Comparison of ENCODE assay signal across 17 cellular contexts in the genomic region with DNA sequence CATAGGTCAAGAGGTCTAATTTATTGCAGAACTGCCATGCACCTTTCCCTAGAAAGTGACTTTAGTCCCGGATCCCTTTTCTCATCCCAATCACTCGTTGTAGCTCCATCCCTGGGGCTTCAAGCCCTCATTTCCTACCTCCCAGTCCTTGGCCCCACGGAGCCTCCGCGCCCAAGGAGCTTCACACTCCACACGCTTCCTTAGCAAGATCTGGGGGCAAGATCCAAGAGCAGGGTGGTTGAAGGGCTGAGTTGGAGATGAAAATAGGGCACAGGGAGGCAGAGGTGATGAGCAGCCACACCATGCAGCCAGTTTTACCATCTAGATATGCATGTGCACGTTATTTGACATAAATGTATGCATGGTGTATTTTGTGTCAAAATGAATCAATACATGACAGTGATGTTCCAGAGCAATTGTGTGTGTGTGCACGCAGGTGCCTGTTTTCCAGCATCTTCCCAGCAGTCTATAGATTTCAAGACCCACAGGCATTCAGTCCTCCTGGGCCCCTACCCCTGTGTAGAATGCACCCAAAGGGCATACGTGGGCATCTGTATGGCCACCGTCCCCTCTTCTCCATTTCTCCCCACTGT. TPM values are rescaled to one million over a fixed set of nuclear protein-coding genes. Genes with fewer than 3 reads are reported as not detected.
DNase-seq lines count a peak whose midpoint lies in the region; ATAC-seq and TF ChIP-seq lines count a peak whose summit lies in the region.
"Had no signal": no experiment of that assay in that cellular context is flagged by ENCODE, and none has a peak within 500 bp of the region (broad histone marks: within the 10 kb centered on the region; RNA-seq: fewer than 3 reads in every experiment).

No MANE protein-coding gene starts in this region.

- H2AFZ ChIP-seq in mesenchymal stem cell (ENCODE audit: low read depth, low read length): peak overlapping the region; percentile 5

- H3K27me3 ChIP-seq in mesenchymal stem cell (ENCODE audit: control insufficient read depth in 1 of 2, insufficient read depth in 1 of 2, low read length in 2 of 2): peaks cover 0 to 45% of the 10 kb centered on the region in 2 experiments

- no peak overlapping the region for H3K9ac ChIP-seq in mesenchymal stem cell (ENCODE audit: low read length)

- H3K23ac ChIP-seq in mesenchymal stem cell (ENCODE audit: low read length in 2 of 2): no peak overlapping the region

- H2AK5ac ChIP-seq in mesenchymal stem cell (ENCODE audit: low read length, severe bottlenecking): no peak overlapping the region

- no peak overlapping the region for H2BK12ac ChIP-seq in mesenchymal stem cell (ENCODE audit: low read length in 2 of 2)

- no peak overlapping the region for H3K4me3 ChIP-seq in mesenchymal stem cell (ENCODE audit: insufficient read depth in 1 of 2, low read depth in 1 of 2, low read length in 2 of 2)

- 81% methylated on average over 10 of the region's 10 CpGs for WGBS in mesenchymal stem cell

- H3K27ac ChIP-seq in VCaP (peak overlapping the region; percentile 97; the same call in 1 of the 2 replicates), mesenchymal stem cell (ENCODE audit: low read length, poor library complexity, severe bottlenecking) (no peak overlapping the region)
- H3K27ac ChIP-seq: 22Rv1, HL-60 had no signal

- no peaks in the 10 kb centered on the region for H3K79me1 ChIP-seq in mesenchymal stem cell (replicated peaks; ENCODE audit: low read length, poor library complexity, severe bottlenecking)

- no peak overlapping the region for H4K8ac ChIP-seq in mesenchymal stem cell (ENCODE audit: low read length)

- no peak overlapping the region for H3K18ac ChIP-seq in mesenchymal stem cell (ENCODE audit: low read depth in 1 of 2, low read length in 2 of 2)

- peak; percentile 17 for DNase-seq in activated CD4-positive, CD25-positive, alpha-beta regulatory T cell treated with anti-CD3 and anti-CD28 coated beads, Interleukin-2, amount 50 U/mL, for 72 hours
- DNase-seq in mesenchymal stem cell (no peak), ureter (ENCODE audit: low spot score) (peak; percentile 32), T-helper 2 cell (no peak)
- DNase-seq: Caco-2; CD8-positive, alpha-beta memory T cell; DND-41; GDM1 had no signal

- no peak overlapping the region for H4K91ac ChIP-seq in mesenchymal stem cell (ENCODE audit: low read length)

- no peak overlapping the region for H2BK120ac ChIP-seq in mesenchymal stem cell (ENCODE audit: low read depth, low read length)

- no peak overlapping the region for H2BK5ac ChIP-seq in mesenchymal stem cell (ENCODE audit: low read depth, low read length, poor library complexity, severe bottlenecking)

- H3K4ac ChIP-seq in mesenchymal stem cell (ENCODE audit: low read depth in 1 of 2, low read length in 2 of 2): no peak overlapping the region

- no peak overlapping the region for H3K4me2 ChIP-seq in mesenchymal stem cell (ENCODE audit: low read length, poor library complexity, severe bottlenecking)

- ATAC-seq in activated CD4-positive, CD25-positive, alpha-beta regulatory T cell treated with anti-CD3 and anti-CD28 coated beads, Interleukin-2, amount 50 U/mL, for 24 hours: no peak
- no peak for ATAC-seq in HG02642 (IDR thresholded peaks at IDR 0.05; ENCODE audit: poor library complexity, unreplicated experiment)
- ATAC-seq: HCT116 had no signal

- no peak overlapping the region for H3K14ac ChIP-seq in mesenchymal stem cell (ENCODE audit: low read length in 2 of 2)

- H3K4me1 ChIP-seq in mesenchymal stem cell (ENCODE audit: control insufficient read depth, insufficient read depth, low read depth, low read length): no peaks in the 10 kb centered on the region

- H2BK15ac ChIP-seq in mesenchymal stem cell (ENCODE audit: low read depth, poor library complexity, severe bottlenecking): no peak overlapping the region

- no peak for TF ChIP-seq CTCF in VCaP (conservative IDR thresholded peaks at IDR 0.05)

- H3K9me3 ChIP-seq in mesenchymal stem cell (ENCODE audit: control insufficient read depth, low read length): no peaks in the 10 kb centered on the region
- H3K9me3 ChIP-seq: Caco-2 had no signal

- no peaks in the 10 kb centered on the region for H3K36me3 ChIP-seq in mesenchymal stem cell (ENCODE audit: control insufficient read depth in 1 of 2, insufficient read depth in 2 of 2, low read depth in 1 of 2, low read length in 2 of 2)

RNA-seq across cellular contexts. Expression of a gene that starts 6.0 kb away (rescaled TPM):
- not detected for polyA plus RNA-seq in mesenchymal stem cell (2013, experiment 1 of 2)
- polyA plus RNA-seq in mesenchymal stem cell (2013, experiment 2 of 2): not detected
- 27.7 TPM for total RNA-seq in ureter
- total RNA-seq: A673; CD8-positive, alpha-beta memory T cell; H4 had no signal
- polyA plus RNA-seq: BJ; CD8-positive, alpha-beta memory T cell had no signal

RNA-seq across cellular contexts. Expression of a gene that starts 36.7 kb away (rescaled TPM):
- 0.33 TPM for polyA plus RNA-seq in mesenchymal stem cell (2013, experiment 1 of 2)
- 0.67 TPM for polyA plus RNA-seq in mesenchymal stem cell (2013, experiment 2 of 2)
- total RNA-seq in ureter: 55.9 TPM

RNA-seq across cellular contexts. Expression of a gene that starts 42.0 kb away (rescaled TPM):
- polyA plus RNA-seq in mesenchymal stem cell (2013, experiment 1 of 2): not detected
- not detected for polyA plus RNA-seq in mesenchymal stem cell (2013, experiment 2 of 2)
- total RNA-seq in ureter: not detected
- total RNA-seq: A673; Caco-2; CD8-positive, alpha-beta memory T cell; H4 had no signal
- polyA plus RNA-seq: BJ; CD8-positive, alpha-beta memory T cell had no signal

RNA-seq across cellular contexts. Expression of a gene that starts 47.7 kb away (rescaled TPM):
- polyA plus RNA-seq in mesenchymal stem cell (2013, experiment 1 of 2): not detected
- polyA plus RNA-seq in mesenchymal stem cell (2013, experiment 2 of 2): not detected
- total RNA-seq in ureter: not detected
- total RNA-seq: A673; Caco-2; CD8-positive, alpha-beta memory T cell; H4 had no signal
- polyA plus RNA-seq: BJ; CD8-positive, alpha-beta memory T cell had no signal

Comparison
In these comparisons a context has a peak if more than half of its experiments do, and no peak if none do; other contexts are left out.
1. DNase-seq: peak in activated CD4-positive, CD25-positive, alpha-beta regulatory T cell treated with anti-CD3 and anti-CD28 coated beads, Interleukin-2, amount 50 U/mL, for 72 hours (single experiment) and ureter (single experiment); none in mesenchymal stem cell (single experiment) and T-helper 2 cell (0 of 5).